In the genomic region with DNA sequence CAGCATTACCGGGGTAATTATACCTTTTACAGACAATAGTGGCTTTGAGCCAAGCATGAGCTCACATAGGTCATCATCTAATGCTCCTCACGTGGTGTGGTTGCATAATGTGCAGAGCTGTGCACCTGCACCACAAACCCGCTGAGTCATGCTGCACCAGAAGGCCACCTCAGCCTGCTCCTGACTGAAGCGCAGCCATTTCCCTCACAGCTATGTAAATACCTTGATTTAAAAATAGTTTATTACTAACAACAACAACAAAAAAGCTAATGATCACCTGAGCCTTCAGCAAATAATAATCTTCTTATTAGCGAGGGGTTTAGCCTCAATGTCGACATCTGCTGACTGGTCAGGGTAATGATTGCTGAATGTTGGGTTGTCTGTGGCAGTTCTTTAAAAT, we compare ENCODE assay signal across 2 cellular contexts.
TF ChIP-seq lines count a peak whose summit lies in the region.

No MANE protein-coding gene starts in this region.

TF ChIP-seq in SK-N-SH, 30 proteins besides CTCF, POLR2A, EP300 and RAD21 (continued from another document):
- TF ChIP-seq, protein P1, sequence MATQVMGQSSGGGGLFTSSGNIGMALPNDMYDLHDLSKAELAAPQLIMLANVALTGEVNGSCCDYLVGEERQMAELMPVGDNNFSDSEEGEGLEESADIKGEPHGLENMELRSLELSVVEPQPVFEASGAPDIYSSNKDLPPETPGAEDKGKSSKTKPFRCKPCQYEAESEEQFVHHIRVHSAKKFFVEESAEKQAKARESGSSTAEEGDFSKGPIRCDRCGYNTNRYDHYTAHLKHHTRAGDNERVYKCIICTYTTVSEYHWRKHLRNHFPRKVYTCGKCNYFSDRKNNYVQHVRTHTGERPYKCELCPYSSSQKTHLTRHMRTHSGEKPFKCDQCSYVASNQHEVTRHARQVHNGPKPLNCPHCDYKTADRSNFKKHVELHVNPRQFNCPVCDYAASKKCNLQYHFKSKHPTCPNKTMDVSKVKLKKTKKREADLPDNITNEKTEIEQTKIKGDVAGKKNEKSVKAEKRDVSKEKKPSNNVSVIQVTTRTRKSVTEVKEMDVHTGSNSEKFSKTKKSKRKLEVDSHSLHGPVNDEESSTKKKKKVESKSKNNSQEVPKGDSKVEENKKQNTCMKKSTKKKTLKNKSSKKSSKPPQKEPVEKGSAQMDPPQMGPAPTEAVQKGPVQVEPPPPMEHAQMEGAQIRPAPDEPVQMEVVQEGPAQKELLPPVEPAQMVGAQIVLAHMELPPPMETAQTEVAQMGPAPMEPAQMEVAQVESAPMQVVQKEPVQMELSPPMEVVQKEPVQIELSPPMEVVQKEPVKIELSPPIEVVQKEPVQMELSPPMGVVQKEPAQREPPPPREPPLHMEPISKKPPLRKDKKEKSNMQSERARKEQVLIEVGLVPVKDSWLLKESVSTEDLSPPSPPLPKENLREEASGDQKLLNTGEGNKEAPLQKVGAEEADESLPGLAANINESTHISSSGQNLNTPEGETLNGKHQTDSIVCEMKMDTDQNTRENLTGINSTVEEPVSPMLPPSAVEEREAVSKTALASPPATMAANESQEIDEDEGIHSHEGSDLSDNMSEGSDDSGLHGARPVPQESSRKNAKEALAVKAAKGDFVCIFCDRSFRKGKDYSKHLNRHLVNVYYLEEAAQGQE (IDR thresholded peaks at IDR 0.05; ENCODE audit: low read depth, low read length), result no peak

TF ChIP-seq in SK-N-SH treated with all-trans-retinoic acid at 6 μM for 48 hours, 23 proteins besides CTCF, POLR2A, EP300 and RAD21 (continued from another document):
- TF ChIP-seq, protein P2, sequence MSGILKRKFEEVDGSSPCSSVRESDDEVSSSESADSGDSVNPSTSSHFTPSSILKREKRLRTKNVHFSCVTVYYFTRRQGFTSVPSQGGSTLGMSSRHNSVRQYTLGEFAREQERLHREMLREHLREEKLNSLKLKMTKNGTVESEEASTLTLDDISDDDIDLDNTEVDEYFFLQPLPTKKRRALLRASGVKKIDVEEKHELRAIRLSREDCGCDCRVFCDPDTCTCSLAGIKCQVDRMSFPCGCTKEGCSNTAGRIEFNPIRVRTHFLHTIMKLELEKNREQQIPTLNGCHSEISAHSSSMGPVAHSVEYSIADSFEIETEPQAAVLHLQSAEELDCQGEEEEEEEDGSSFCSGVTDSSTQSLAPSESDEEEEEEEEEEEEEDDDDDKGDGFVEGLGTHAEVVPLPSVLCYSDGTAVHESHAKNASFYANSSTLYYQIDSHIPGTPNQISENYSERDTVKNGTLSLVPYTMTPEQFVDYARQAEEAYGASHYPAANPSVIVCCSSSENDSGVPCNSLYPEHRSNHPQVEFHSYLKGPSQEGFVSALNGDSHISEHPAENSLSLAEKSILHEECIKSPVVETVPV (CRISPR knock-in tag; IDR thresholded peaks at IDR 0.05), result no peak
- no peak for TF ChIP-seq ZNF8 (CRISPR knock-in tag; IDR thresholded peaks at IDR 0.05)
- TF ChIP-seq RARB (CRISPR knock-in tag; IDR thresholded peaks at IDR 0.05), result no peak
- no peak for TF ChIP-seq PPARA (CRISPR knock-in tag; IDR thresholded peaks at IDR 0.05; ENCODE audit: borderline replicate concordance)
- TF ChIP-seq ARNTL (CRISPR knock-in tag; IDR thresholded peaks at IDR 0.05; ENCODE audit: borderline replicate concordance, low read depth), result no peak
- no peak for TF ChIP-seq BACH2 (CRISPR knock-in tag; IDR thresholded peaks at IDR 0.05; ENCODE audit: borderline replicate concordance)
- TF ChIP-seq, protein P3, sequence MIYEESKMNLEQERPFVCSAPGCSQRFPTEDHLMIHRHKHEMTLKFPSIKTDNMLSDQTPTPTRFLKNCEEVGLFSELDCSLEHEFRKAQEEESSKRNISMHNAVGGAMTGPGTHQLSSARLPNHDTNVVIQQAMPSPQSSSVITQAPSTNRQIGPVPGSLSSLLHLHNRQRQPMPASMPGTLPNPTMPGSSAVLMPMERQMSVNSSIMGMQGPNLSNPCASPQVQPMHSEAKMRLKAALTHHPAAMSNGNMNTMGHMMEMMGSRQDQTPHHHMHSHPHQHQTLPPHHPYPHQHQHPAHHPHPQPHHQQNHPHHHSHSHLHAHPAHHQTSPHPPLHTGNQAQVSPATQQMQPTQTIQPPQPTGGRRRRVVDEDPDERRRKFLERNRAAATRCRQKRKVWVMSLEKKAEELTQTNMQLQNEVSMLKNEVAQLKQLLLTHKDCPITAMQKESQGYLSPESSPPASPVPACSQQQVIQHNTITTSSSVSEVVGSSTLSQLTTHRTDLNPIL (CRISPR knock-in tag; IDR thresholded peaks at IDR 0.05; ENCODE audit: low read depth), result no peak
- no peak for TF ChIP-seq ZFP3 (CRISPR knock-in tag; IDR thresholded peaks at IDR 0.05)
- TF ChIP-seq SNAI2 (CRISPR knock-in tag; IDR thresholded peaks at IDR 0.05), result no peak
- no peak for TF ChIP-seq CSDC2 (CRISPR knock-in tag; IDR thresholded peaks at IDR 0.05)
- no peak for TF ChIP-seq GLIS3 (CRISPR knock-in tag; IDR thresholded peaks at IDR 0.05)
